8 cellular contexts compared by ENCODE assay signal in genomic region chr12:121793501-121793835, GRCh38. TPM values are rescaled to one million over a fixed set of nuclear protein-coding genes. Genes with fewer than 3 reads are reported as not detected.
DNase-seq lines count a peak whose midpoint lies in the region; ATAC-seq and TF ChIP-seq lines count a peak whose summit lies in the region.

Gene RHOF (minus strand): TSS chr12:121793688. CDS start chr12:121793633, 55 bp downstream.

- POLR2A ChIA-PET in T-cell (lab: Charles Lee), result interaction anchor here (0.7 to 1.8 kb wide), 7 partner anchors 9 to 257 kb away, joined by 3 to 12 read pairs (median 5); no protein-coding TSS in a partner anchor

- H3K27me3 ChIP-seq in lung (ENCODE audit: control insufficient read depth, insufficient read depth) (no peaks in the 10 kb centered on the region), tibial artery (no peaks in the 10 kb centered on the region)

- H3K4me1 Mint-ChIP-seq in T-cell, result peaks cover 67 to 74% (median 71%) of the 10 kb centered on the region in 3 donors

- TF ChIP-seq POLR2A in GM18526 (IDR thresholded peaks at IDR 0.05; ENCODE audit: extremely low read depth, insufficient read length), result peak; percentile 68

- CTCF ChIA-PET in T-cell (lab: Charles Lee), result interaction anchor here (0.6 to 7.9 kb wide), 24 partner anchors 8 to 473 kb away, joined by 3 to 344 read pairs (median 5); partner anchors contain the start of genes PSMD9 (in 1 of the 2), SETD1B (in 1 of the 2), TMEM120B (in 1 of the 2) and VPS33A (in 1 of the 2)

- H3K9me3 ChIP-seq in lung (ENCODE audit: control insufficient read depth in 2 of 2, insufficient read depth in 1 of 2, low read length in 1 of 2) (no peaks in the 10 kb centered on the region), tibial artery (no peaks in the 10 kb centered on the region)

- H3K27me3 Mint-ChIP-seq in T-cell, result no peaks in the 10 kb centered on the region

- WGBS in lung, 2 donors, result 1% methylated on average over 21 to 31 of the region's 31 CpGs

- peak within 1 kb of the TSS; percentile 89 to 94 (median 94) for H3K4me3 Mint-ChIP-seq in T-cell

- intact Hi-C loops in tibial artery (cut with DNase I; ENCODE audit: low total_unique reads), result loop anchor here (5.0 kb wide), 2 partner anchors 94 to 96 kb away; partner anchors contain the start of gene PSMD9

- ATAC-seq in HG03103 (IDR thresholded peaks at IDR 0.05; ENCODE audit: low read depth, unreplicated experiment) (peak; percentile 11), T-cell (replicated peaks in 1 of 4) (peak in 3 of 4 experiments; percentile 8 to 15 (median 13)), lung (ENCODE audit: insufficient read depth, low FRiP score) (peak; percentile 23)

- TF ChIP-seq CTCF in 22Rv1 (IDR thresholded peaks at IDR 0.05) (no peak), lung (IDR thresholded peaks at IDR 0.05; ENCODE audit: control extremely low read depth, extremely low read depth) (no peak), tibial artery (IDR thresholded peaks at IDR 0.05) (no peak)

- peaks cover 16% of the 10 kb centered on the region for H3K36me3 Mint-ChIP-seq in T-cell

- peak within 1 kb of the TSS; percentile 54 for H3K4me3 ChIP-seq in lung
- H3K4me3 ChIP-seq in tibial artery, result peak within 1 kb of the TSS; percentile 43 to 56

- H3K27ac ChIP-seq in 22Rv1, result peak within 1 kb of the TSS; percentile 100
- peak within 1 kb of the TSS; percentile 77 to 80 for H3K27ac ChIP-seq in lung (ENCODE audit: low read depth in 1 of 2, low read length in 1 of 2)
- H3K27ac ChIP-seq in tibial artery, result peak within 1 kb of the TSS; percentile 100

- H3K36me3 ChIP-seq in lung (ENCODE audit: control insufficient read depth in 2 of 2, insufficient read depth in 2 of 2, low read length in 2 of 2), result peaks cover 0 to 4% of the 10 kb centered on the region in 2 donors
- peaks cover 0 to 18% (median 4%) of the 10 kb centered on the region in 3 donors for H3K36me3 ChIP-seq in tibial artery

- peak within 1 kb of the TSS; percentile 100 for H3K27ac Mint-ChIP-seq in T-cell

- peaks cover 0 to 35% of the 10 kb centered on the region in 2 donors for H3K4me1 ChIP-seq in lung (ENCODE audit: control insufficient read depth in 2 of 2, insufficient read depth in 2 of 2, low read length in 2 of 2)
- H3K4me1 ChIP-seq in tibial artery, result peaks cover 0 to 55% (median 50%) of the 10 kb centered on the region in 4 donors

- DNase-seq in T-cell (peak in 8 of 34 experiments; percentile 46 to 66 (median 59)), dermis blood vessel endothelial cell (peak; percentile 30), lung (ENCODE audit: low spot score) (peak; percentile 55), tibial artery (no peak)
- no peak for DNase-seq in effector CD4-positive, alpha-beta T cell

- no peaks in the 10 kb centered on the region for H3K9me3 Mint-ChIP-seq in T-cell

RNA-seq across cellular contexts. Expression of gene RHOF, which starts in this region (rescaled TPM):
- total RNA-seq in T-cell (100 to 1,000 TPM; 137 to 158 (median 145) TPM), dermis blood vessel endothelial cell (6.1 and 6.5 TPM in 2 replicates), lung (10 to 100 TPM; 33.2 to 34.7 TPM)
- 10 to 100 TPM; 15.1 to 16.5 TPM for polyA plus RNA-seq in lung

Comparison
In these comparisons a context has a peak if more than half of its experiments do, and no peak if none do; other contexts are left out.
1. DNase-seq: peak in dermis blood vessel endothelial cell (single experiment) and lung (single experiment); none in tibial artery (0 of 2) and effector CD4-positive, alpha-beta T cell (single experiment).
2. Peak in every context shown above with its lines, with median percentiles within 50 percentile points of each other: H3K27ac ChIP-seq and ATAC-seq.